8 cellular contexts compared by ENCODE assay signal in genomic region chr15:92803852-92804609, GRCh38.
A peak's percentile ranks its signal among the peaks of the same experiment; 100 is the strongest.
DNase-seq lines count a peak whose midpoint lies in the region; ATAC-seq and TF ChIP-seq lines count a peak whose summit lies in the region.

No MANE protein-coding gene starts in this region.

- H3K27ac ChIP-seq in fibroblast of lung (ENCODE audit: insufficient read depth, low read length), result peak overlapping the region; percentile 95
- peak overlapping the region; percentile 28 to 75 for H3K27ac ChIP-seq in testis

- H3K9me3 ChIP-seq in fibroblast of lung (ENCODE audit: control insufficient read depth, insufficient read depth, low read depth, low read length) (no peaks in the 10 kb centered on the region), testis (no peaks in the 10 kb centered on the region)

- no peak overlapping the region for H2AFZ ChIP-seq in fibroblast of lung (ENCODE audit: low read length)

- DNase-seq in ELR (ENCODE audit: low read depth), result peak; percentile 99
- peak; percentile 99 for DNase-seq in NOMO-1 (lab: John Stamatoyannopoulos, UW; ENCODE audit: unreplicated experiment in 2 of 2)
- DNase-seq in activated T-cell treated with anti-CD3 and anti-CD28 coated beads for 24 hours (ENCODE audit: low read depth), result peak; percentile 76
- DNase-seq in fibroblast of lung (ENCODE audit: low read depth in 2 of 2), result peak; percentile 100
- peak; percentile 26 for DNase-seq in occipital lobe (lab: John Stamatoyannopoulos, UW)
- DNase-seq in testis, result peak; percentile 37
- DNase-seq in SK-N-DZ (ENCODE audit: low spot score), result no peak

- intact Hi-C loops in testis (cut with DNase I; ENCODE audit: low total_unique reads), result no loop called here

- H3K4me1 ChIP-seq in fibroblast of lung (ENCODE audit: control insufficient read depth, extremely low read depth, insufficient read depth, low read length) (peaks cover 14% of the 10 kb centered on the region), testis (no peaks in the 10 kb centered on the region)

- H3K27me3 ChIP-seq in fibroblast of lung (ENCODE audit: control insufficient read depth, insufficient read depth, low read length) (no peaks in the 10 kb centered on the region), testis (no peaks in the 10 kb centered on the region)

- peak overlapping the region; percentile 38 for H3K9ac ChIP-seq in fibroblast of lung (ENCODE audit: insufficient read depth, low read length)

- TF ChIP-seq POLR2A in testis (IDR thresholded peaks at IDR 0.05), result no peak

- H3K79me2 ChIP-seq in fibroblast of lung (ENCODE audit: control insufficient read depth, insufficient read depth, low read length), result no peaks in the 10 kb centered on the region

- H3K4me2 ChIP-seq in fibroblast of lung (ENCODE audit: extremely low read depth, insufficient read depth, low read length), result peak overlapping the region; percentile 68

- TF ChIP-seq CTCF in fibroblast of lung (conservative IDR thresholded peaks at IDR 0.05 in 1 of 2, IDR thresholded peaks at IDR 0.05 in 1 of 2; ENCODE audit: low read depth in 1 of 2, low read length in 2 of 2) (no peak), testis (IDR thresholded peaks at IDR 0.05) (no peak)

- no peaks in the 10 kb centered on the region for H4K20me1 ChIP-seq in fibroblast of lung (ENCODE audit: control insufficient read depth, extremely low read depth, insufficient read depth, low read length)

- H3K4me3 ChIP-seq in fibroblast of lung (replicated peaks in 1 of 4; ENCODE audit: control extremely low read depth in 1 of 4, insufficient read depth in 1 of 4, low read depth in 3 of 4, low read length in 4 of 4) (no peak overlapping the region), testis (no peak overlapping the region)

- 57 to 70% methylated on average over 5 of the region's 5 CpGs for WGBS in testis, 2 donors

- peak; percentile 45 for ATAC-seq in HG02642 (IDR thresholded peaks at IDR 0.05; ENCODE audit: poor library complexity, unreplicated experiment)

- H3K36me3 ChIP-seq in fibroblast of lung (ENCODE audit: control insufficient read depth, insufficient read depth, low read length), result no peaks in the 10 kb centered on the region
- H3K36me3 ChIP-seq in testis (ENCODE audit: low read depth, missing control alignments), result no peaks in the 10 kb centered on the region
